Comparison of ENCODE assay signal across 1 cellular context in genomic region chr2:55419514-55420243, GRCh38.
A peak's percentile ranks its signal among the peaks of the same experiment; 100 is the strongest.
TF ChIP-seq lines count a peak whose summit lies in the region.

Gene CCDC88A, minus strand, starts transcription at chr2:55419856. Its CDS starts 777 bp downstream, at chr2:55419079.

TF ChIP-seq in K562, 482 proteins besides CTCF, POLR2A, EP300 and RAD21 (continued from another document and continues in another):
- no peak for TF ChIP-seq HOXB6 (CRISPR knock-in tag; IDR thresholded peaks at IDR 0.05; ENCODE audit: borderline replicate concordance)
- no peak for TF ChIP-seq BRCA1 (IDR thresholded peaks at IDR 0.05)
- no peak for TF ChIP-seq BRCA1 (CRISPR knock-in tag; IDR thresholded peaks at IDR 0.05)
- TF ChIP-seq IFI16 (CRISPR knock-in tag; IDR thresholded peaks at IDR 0.05), result no peak
- no peak for TF ChIP-seq MTA2 (IDR thresholded peaks at IDR 0.05; ENCODE audit: low read depth)
- peak; percentile 91; the same call in 1 of the 2 replicates for TF ChIP-seq DMBX1 (CRISPR knock-in tag; IDR thresholded peaks at IDR 0.05; ENCODE audit: borderline replicate concordance)
- peak; percentile 58; the same call in 1 of the 2 replicates for TF ChIP-seq HEY1 (CRISPR knock-in tag; IDR thresholded peaks at IDR 0.05; ENCODE audit: borderline replicate concordance)
- no peak for TF ChIP-seq PRDM10 (IDR thresholded peaks at IDR 0.05; ENCODE audit: partially characterized antibody)
- peak; percentile 54 for TF ChIP-seq PRPF4 (IDR thresholded peaks at IDR 0.05; ENCODE audit: insufficient read depth, low read depth, low read length, poor library complexity, severe bottlenecking)
- no peak for TF ChIP-seq ZNF324 (CRISPR knock-in tag; IDR thresholded peaks at IDR 0.05)
- no peak for TF ChIP-seq ZNF274 (IDR thresholded peaks at IDR 0.05; ENCODE audit: borderline replicate concordance, low read depth, low read length)
- TF ChIP-seq THRA (IDR thresholded peaks at IDR 0.05), result no peak
- no peak for TF ChIP-seq GTF3C2 (IDR thresholded peaks at IDR 0.05; ENCODE audit: borderline replicate concordance, extremely low read depth, insufficient read length)
- no peak for TF ChIP-seq ZNF41 (CRISPR knock-in tag; conservative IDR thresholded peaks at IDR 0.05)
- no peak for TF ChIP-seq SP2 (IDR thresholded peaks at IDR 0.05; ENCODE audit: extremely low read depth, low read depth, low read length, poor library complexity, severe bottlenecking)
- no peak for TF ChIP-seq HMG20B (CRISPR knock-in tag; IDR thresholded peaks at IDR 0.05)
- TF ChIP-seq HDAC8 (tag; IDR thresholded peaks at IDR 0.05), result peak; percentile 81; the same call in 1 of the 2 replicates
- TF ChIP-seq RFX1 (IDR thresholded peaks at IDR 0.05), result no peak
- TF ChIP-seq CBX3 (IDR thresholded peaks at IDR 0.05; ENCODE audit: borderline replicate concordance in 1 of 2, low read length in 2 of 2), result peak in 1 of 2 experiments; percentile 63; a peak in 1 of 3 replicates
- TF ChIP-seq GABPA (tag; conservative IDR thresholded peaks at IDR 0.05; ENCODE audit: low read depth), result peak; percentile 67
- no peak for TF ChIP-seq ZNF12 (CRISPR knock-in tag; IDR thresholded peaks at IDR 0.05)
- TF ChIP-seq HSF4 (CRISPR knock-in tag; IDR thresholded peaks at IDR 0.05; ENCODE audit: borderline replicate concordance), result no peak
- no peak for TF ChIP-seq RFX5 (IDR thresholded peaks at IDR 0.05; ENCODE audit: low read depth, low read length)
- no peak for TF ChIP-seq CEBPG (CRISPR knock-in tag; IDR thresholded peaks at IDR 0.05)
- TF ChIP-seq CEBPG (tag; conservative IDR thresholded peaks at IDR 0.05 in 1 of 2, IDR thresholded peaks at IDR 0.05 in 1 of 2), result no peak
- no peak for TF ChIP-seq CHD7 (IDR thresholded peaks at IDR 0.05; ENCODE audit: low read depth, low read length)
- peak; percentile 95 for TF ChIP-seq BHLHE40 (IDR thresholded peaks at IDR 0.05; ENCODE audit: low read length)
- TF ChIP-seq MYBL2 (IDR thresholded peaks at IDR 0.05; ENCODE audit: low read depth), result peak; percentile 90
- TF ChIP-seq MYBL2 (CRISPR knock-in tag; IDR thresholded peaks at IDR 0.05; ENCODE audit: borderline replicate concordance), result no peak
- no peak for TF ChIP-seq SREBF2 (CRISPR knock-in tag; IDR thresholded peaks at IDR 0.05)
- TF ChIP-seq POLR3A (IDR thresholded peaks at IDR 0.05; ENCODE audit: borderline replicate concordance, extremely low read depth, insufficient read depth, insufficient read length), result no peak
- no peak for TF ChIP-seq ZNF347 (CRISPR knock-in tag; IDR thresholded peaks at IDR 0.05; ENCODE audit: low read depth)
- peak; percentile 98 for TF ChIP-seq HMGN3 (IDR thresholded peaks at IDR 0.05; ENCODE audit: borderline replicate concordance, extremely low read depth, insufficient read length, low read depth, low read length)
- peak in 1 of 2 experiments; percentile 63; a peak in 1 of 4 replicates for TF ChIP-seq TRIM24 (IDR thresholded peaks at IDR 0.05)
- TF ChIP-seq ERF (CRISPR knock-in tag; IDR thresholded peaks at IDR 0.05), result no peak
- TF ChIP-seq GABPB1 (CRISPR knock-in tag; IDR thresholded peaks at IDR 0.05), result peak; percentile 69
- 0 out of 2 replicates have a peak, but pooled peaks have one; percentile 31 for TF ChIP-seq KDM2B (CRISPR knock-in tag; IDR thresholded peaks at IDR 0.05)
- TF ChIP-seq MCM3 (IDR thresholded peaks at IDR 0.05), result no peak
- no peak for TF ChIP-seq ZNF561 (CRISPR knock-in tag; conservative IDR thresholded peaks at IDR 0.05)
- TF ChIP-seq ZNF57 (CRISPR knock-in tag; IDR thresholded peaks at IDR 0.05), result no peak
- TF ChIP-seq PTRF (tag; IDR thresholded peaks at IDR 0.05), result no peak
- peak; percentile 89; the same call in 1 of the 2 replicates for TF ChIP-seq ZKSCAN8 (CRISPR knock-in tag; IDR thresholded peaks at IDR 0.05)
- TF ChIP-seq NR0B1 (IDR thresholded peaks at IDR 0.05; ENCODE audit: partially characterized antibody), result no peak
